Comparison of ENCODE assay signal across 8 cellular contexts in the genomic region with DNA sequence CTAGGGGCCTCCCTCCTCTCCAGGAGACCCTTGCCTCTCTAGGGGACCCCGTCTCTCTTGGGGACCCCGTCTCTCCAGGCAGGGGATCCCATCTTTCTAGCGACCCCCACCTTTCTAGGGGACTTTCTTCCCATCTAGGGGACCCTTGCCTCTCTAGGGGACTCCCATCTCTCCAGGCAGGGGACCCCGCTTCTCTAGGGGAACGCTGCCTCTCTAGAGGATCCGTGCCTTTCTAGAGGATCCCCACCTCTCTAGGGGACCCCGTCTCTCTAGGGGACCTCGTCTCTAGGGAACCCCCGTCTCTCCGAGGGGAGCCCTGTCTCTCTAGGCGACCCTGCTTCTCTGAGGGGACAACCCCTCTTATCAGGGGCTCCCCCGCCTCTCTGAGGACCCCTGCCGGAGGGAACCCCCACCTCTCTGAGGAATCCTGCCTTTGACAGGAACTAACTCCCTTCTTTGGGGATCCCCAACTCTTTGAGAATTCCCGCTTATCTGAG. TPM values are rescaled to one million over a fixed set of nuclear protein-coding genes. Genes with fewer than 3 reads are reported as not detected.
DNase-seq lines count a peak whose midpoint lies in the region; ATAC-seq and TF ChIP-seq lines count a peak whose summit lies in the region.

No MANE protein-coding gene starts in this region.

- H3K9me3 ChIP-seq in adrenal gland (replicated peaks in 1 of 3) (no peaks in the 10 kb centered on the region), lung (ENCODE audit: control insufficient read depth in 2 of 2, insufficient read depth in 1 of 2, low read length in 1 of 2) (no peaks in the 10 kb centered on the region), aorta (ENCODE audit: control insufficient read depth, low read length) (no peaks in the 10 kb centered on the region)

- H3K36me3 ChIP-seq in adrenal gland (replicated peaks in 1 of 2) (no peaks in the 10 kb centered on the region), lung (ENCODE audit: control insufficient read depth in 2 of 2, insufficient read depth in 2 of 2, low read length in 2 of 2) (peaks cover 0 to 1% of the 10 kb centered on the region in 2 donors), aorta (ENCODE audit: control insufficient read depth in 1 of 2, insufficient read depth in 2 of 2, low read length in 1 of 2) (no peaks in the 10 kb centered on the region)

- WGBS in adrenal gland, 4 donors: 3 to 13% (median 4%) methylated on average over 10 to 14 of the region's 14 CpGs
- 2% methylated on average over 14 of the region's 14 CpGs for whole genome bisulfite sequencing in lung, 2 donors
- WGBS in aorta, 2 donors: 6 to 7% methylated on average over 14 of the region's 14 CpGs

- ATAC-seq in lung (ENCODE audit: insufficient read depth, low FRiP score) (no peak), aorta (ENCODE audit: low FRiP score) (no peak), HG03097 (IDR thresholded peaks at IDR 0.05; ENCODE audit: low FRiP score, unreplicated experiment) (no peak), GM21360 (IDR thresholded peaks at IDR 0.05; ENCODE audit: unreplicated experiment) (no peak), HG03354 (IDR thresholded peaks at IDR 0.05; ENCODE audit: poor library complexity, severe bottlenecking, unreplicated experiment) (no peak)

- TF ChIP-seq POLR2A in adrenal gland (IDR thresholded peaks at IDR 0.05): no peak

- no peak for TF ChIP-seq CTCF in adrenal gland (IDR thresholded peaks at IDR 0.05)
- no peak for TF ChIP-seq CTCF in lung (IDR thresholded peaks at IDR 0.05; ENCODE audit: control extremely low read depth, extremely low read depth)

- H3K27me3 ChIP-seq in adrenal gland: no peaks in the 10 kb centered on the region
- no peaks in the 10 kb centered on the region for H3K27me3 ChIP-seq in lung (ENCODE audit: control insufficient read depth, insufficient read depth)
- no peaks in the 10 kb centered on the region for H3K27me3 ChIP-seq in aorta (ENCODE audit: control insufficient read depth in 1 of 2, insufficient read depth in 2 of 2, low read length in 1 of 2)

- H3K27ac ChIP-seq in adrenal gland: peak overlapping the region in 4 of 5 donors; percentile 56 to 95 (median 76)
- peak overlapping the region; percentile 91 to 95 for H3K27ac ChIP-seq in lung (ENCODE audit: low read depth in 1 of 2, low read length in 1 of 2)
- peak overlapping the region; percentile 2 to 71 for H3K27ac ChIP-seq in aorta (ENCODE audit: low read depth in 1 of 2, low read length in 2 of 2)

- peak; percentile 19 for DNase-seq in stimulated activated CD4-positive, alpha-beta T cell treated with anti-CD3 and anti-CD28 coated beads, Interleukin-15, amount 100 ng/mL, for 24 hours
- no peak for DNase-seq in stimulated activated CD4-positive, alpha-beta T cell treated with anti-CD3 and anti-CD28 coated beads, Interleukin-4, amount 100 ng/mL, for 24 hours
- DNase-seq in adrenal gland (no peak), lung (ENCODE audit: low spot score) (no peak), aorta (no peak)

- peak overlapping the region in 3 of 4 donors; percentile 50 to 68 (median 54) for H3K4me3 ChIP-seq in adrenal gland
- peak overlapping the region; percentile 92 for H3K4me3 ChIP-seq in lung
- peak overlapping the region; percentile 65 to 86 for H3K4me3 ChIP-seq in aorta (ENCODE audit: low read length in 2 of 2)

- peaks cover 27 to 49% of the 10 kb centered on the region in 2 donors for H3K4me1 ChIP-seq in adrenal gland (replicated peaks in 1 of 2)
- peaks cover 7 to 11% of the 10 kb centered on the region in 2 donors for H3K4me1 ChIP-seq in lung (ENCODE audit: control insufficient read depth in 2 of 2, insufficient read depth in 2 of 2, low read length in 2 of 2)
- no peaks in the 10 kb centered on the region for H3K4me1 ChIP-seq in aorta (ENCODE audit: control insufficient read depth in 1 of 2, insufficient read depth in 2 of 2, low read length in 2 of 2)

- intact Hi-C loops in adrenal gland (cut with DNase I) (no loop called here), aorta (cut with DNase I) (loop anchor here in 1 of 2 donors (2.0 kb wide), 1 partner anchor 18 kb away; a partner anchor contains a TSS)

RNA-seq across cellular contexts. Expression of a gene that starts 19.1 kb away (rescaled TPM):
- 100 to 1,000 TPM in 1 of 8 donors, 10 to 100 TPM in 7; 38.7 to 125 (median 65.5) TPM for total RNA-seq in adrenal gland
- 10 to 100 TPM; 17.0 to 35.1 (median 20.9) TPM for polyA plus RNA-seq in adrenal gland
- 10 to 100 TPM; 38.6 to 93.7 TPM for total RNA-seq in lung
- 10 to 100 TPM; 30.6 to 36.2 TPM for polyA plus RNA-seq in lung
- total RNA-seq in aorta: 10 to 100 TPM; 78.6 to 86.7 TPM
- 10 to 100 TPM; 17.9 to 22.7 TPM for polyA plus RNA-seq in aorta

Comparison
In these comparisons a context has a peak if more than half of its experiments do, and no peak if none do; other contexts are left out.
1. H3K27ac ChIP-seq: peak in every context shown above with its lines; median percentile 93 in lung; 76 in adrenal gland; 36 in aorta.